In genomic region chr9:113882636-113883164, GRCh38 we compare ENCODE assay signal across 19 cellular contexts. TPM values are rescaled to one million over a fixed set of nuclear protein-coding genes. Genes with fewer than 3 reads are reported as not detected.
DNase-seq lines count a peak whose midpoint lies in the region; ATAC-seq and TF ChIP-seq lines count a peak whose summit lies in the region.
"Had no signal": no experiment of that assay in that cellular context is flagged by ENCODE, and none has a peak within 500 bp of the region (broad histone marks: within the 10 kb centered on the region; RNA-seq: fewer than 3 reads in every experiment).

No MANE protein-coding gene starts in this region.

- H3K9me3 Mint-ChIP-seq in activated CD8-positive, alpha-beta memory T cell treated with anti-CD3 and anti-CD28 coated beads, Interleukin-2, amount 10 ng/mL, durations not matched to agents 7 days and 5 days (ENCODE audit: low read depth): no peaks in the 10 kb centered on the region
- H3K9me3 Mint-ChIP-seq in glutamatergic neuron (ENCODE audit: unreplicated experiment): peaks cover 8% of the 10 kb centered on the region
- H3K9me3 Mint-ChIP-seq in neural crest cell: no peaks in the 10 kb centered on the region
- no peaks in the 10 kb centered on the region for H3K9me3 Mint-ChIP-seq in endodermal cell
- H3K9me3 Mint-ChIP-seq: CD4-positive, alpha-beta memory T cell had no signal

- no peak overlapping the region for H3K4me3 Mint-ChIP-seq in activated CD8-positive, alpha-beta memory T cell treated with anti-CD3 and anti-CD28 coated beads, Interleukin-2, amount 10 ng/mL, durations not matched to agents 7 days and 5 days
- H3K4me3 Mint-ChIP-seq in glutamatergic neuron (ENCODE audit: unreplicated experiment) (peak overlapping the region; percentile 53), neural crest cell (peak overlapping the region; percentile 36), endodermal cell (no peak overlapping the region)
- H3K4me3 Mint-ChIP-seq: CD4-positive, alpha-beta memory T cell had no signal

- CTCF ChIA-PET in activated CD8-positive, alpha-beta memory T cell treated with anti-CD3 and anti-CD28 coated beads, Interleukin-2, amount 10 ng/mL, durations not matched to agents 7 days and 5 days (lab: Charles Lee): no interaction called here
- CTCF ChIA-PET in A673 (lab: Charles Lee): no interaction called here

- H3K4me1 Mint-ChIP-seq in activated CD8-positive, alpha-beta memory T cell treated with anti-CD3 and anti-CD28 coated beads, Interleukin-2, amount 10 ng/mL, durations not matched to agents 7 days and 5 days: peaks cover 15% of the 10 kb centered on the region
- peaks cover 53% of the 10 kb centered on the region for H3K4me1 Mint-ChIP-seq in glutamatergic neuron (ENCODE audit: low read depth, unreplicated experiment)
- H3K4me1 Mint-ChIP-seq in neural crest cell: peaks cover 80% of the 10 kb centered on the region
- peaks cover 33% of the 10 kb centered on the region for H3K4me1 Mint-ChIP-seq in endodermal cell

- peaks cover 1% of the 10 kb centered on the region for H3K36me3 Mint-ChIP-seq in activated CD8-positive, alpha-beta memory T cell treated with anti-CD3 and anti-CD28 coated beads, Interleukin-2, amount 10 ng/mL, durations not matched to agents 7 days and 5 days
- no peaks in the 10 kb centered on the region for H3K36me3 Mint-ChIP-seq in glutamatergic neuron (ENCODE audit: unreplicated experiment)
- H3K36me3 Mint-ChIP-seq in neural crest cell (ENCODE audit: low read depth): peaks cover 4% of the 10 kb centered on the region
- peaks cover 5% of the 10 kb centered on the region for H3K36me3 Mint-ChIP-seq in endodermal cell (ENCODE audit: low read depth)
- H3K36me3 Mint-ChIP-seq: CD4-positive, alpha-beta memory T cell had no signal

- POLR2A ChIA-PET in A673 (lab: Charles Lee; ENCODE audit: low non-redundant PET): interaction anchor here (0.6 kb wide), 1 partner anchor 21 kb away, joined by 4 read pairs; no protein-coding TSS in a partner anchor

- H3K4me3 ChIP-seq in MG63 (no peak overlapping the region), endodermal cell (ENCODE audit: low read length) (no peak overlapping the region), A673 (ENCODE audit: low read depth, low read length, poor library complexity, severe bottlenecking) (no peak overlapping the region)
- H3K4me3 ChIP-seq: GM23248 had no signal

- ATAC-seq in activated CD8-positive, alpha-beta memory T cell treated with anti-CD3 and anti-CD28 coated beads, Interleukin-2, amount 10 ng/mL, durations not matched to agents 7 days and 5 days: no peak

- no peaks in the 10 kb centered on the region for H3K36me3 ChIP-seq in MG63
- no peaks in the 10 kb centered on the region for H3K36me3 ChIP-seq in endodermal cell (ENCODE audit: control insufficient read depth, insufficient read depth, low read length)
- H3K36me3 ChIP-seq in A673 (ENCODE audit: insufficient read depth, low read length, poor library complexity, severe bottlenecking): no peaks in the 10 kb centered on the region
- H3K36me3 ChIP-seq: BE2C had no signal

- DNase-seq in activated CD8-positive, alpha-beta memory T cell treated with anti-CD3 and anti-CD28 coated beads, Interleukin-2, amount 10 ng/mL, durations not matched to agents 7 days and 5 days: peak; percentile 7
- DNase-seq in activated CD8-positive, alpha-beta memory T cell treated with anti-CD3 and anti-CD28 coated beads, Interleukin-2, amount 50 U/mL, for 4 hours: no peak
- DNase-seq in MG63 (peak; percentile 15), glutamatergic neuron (no peak), neural crest cell (ENCODE audit: low read depth, low spot score) (no peak), NCI-H1436 treated with DMSO at 0.1 percent for 48 hours (lab: John Stamatoyannopoulos, UW) (no peak), endodermal cell (no peak), A673 (ENCODE audit: low spot score) (no peak)
- DNase-seq: BE2C; CD4-positive, alpha-beta memory T cell; COR-L47; DMS153; DMS79 treated with DMSO at 0.1 percent for 48 hours; EL; GM23248; H7; IMR-90 had no signal

- WGBS in endodermal cell (ENCODE audit: insufficient coverage in 1 of 2, insufficient read length in 1 of 2), 2 experiments: 89 to 95% methylated on average over 6 to 7 of the region's 7 CpGs

- H3K27me3 Mint-ChIP-seq in activated CD8-positive, alpha-beta memory T cell treated with anti-CD3 and anti-CD28 coated beads, Interleukin-2, amount 10 ng/mL, durations not matched to agents 7 days and 5 days: peaks cover 7% of the 10 kb centered on the region
- H3K27me3 Mint-ChIP-seq in glutamatergic neuron (ENCODE audit: unreplicated experiment): peaks cover 2% of the 10 kb centered on the region
- H3K27me3 Mint-ChIP-seq in neural crest cell (ENCODE audit: low read depth): no peaks in the 10 kb centered on the region
- H3K27me3 Mint-ChIP-seq in endodermal cell (ENCODE audit: insufficient read depth): no peaks in the 10 kb centered on the region

- intact Hi-C loops in A673 (cut with micrococcal nuclease; ENCODE audit: unreplicated experiment): no loop called here

- no peaks in the 10 kb centered on the region for H3K9me3 ChIP-seq in MG63
- no peaks in the 10 kb centered on the region for H3K9me3 ChIP-seq in endodermal cell (ENCODE audit: control insufficient read depth, low read length)
- H3K9me3 ChIP-seq in A673 (ENCODE audit: low read depth, low read length, poor library complexity, severe bottlenecking): no peaks in the 10 kb centered on the region
- H3K9me3 ChIP-seq: BE2C had no signal

- H3K27me3 ChIP-seq in MG63 (no peaks in the 10 kb centered on the region), endodermal cell (ENCODE audit: control insufficient read depth, insufficient read depth, low read length, poor library complexity, severe bottlenecking) (no peaks in the 10 kb centered on the region), A673 (replicated peaks; ENCODE audit: insufficient read depth, low read depth, low read length, poor library complexity) (no peaks in the 10 kb centered on the region)
- H3K27me3 ChIP-seq: BE2C had no signal

- TF ChIP-seq CTCF in glutamatergic neuron (IDR thresholded peaks at IDR 0.05; ENCODE audit: partially characterized antibody, unreplicated experiment): no peak
- no peak for TF ChIP-seq CTCF in neural crest cell (conservative IDR thresholded peaks at IDR 0.05)
- TF ChIP-seq CTCF in endodermal cell (conservative IDR thresholded peaks at IDR 0.05): no peak
- no peak for TF ChIP-seq CTCF in A673 (conservative IDR thresholded peaks at IDR 0.05; ENCODE audit: low read depth, low read length)

- no TSS peak for BruUV-seq in A673 (replicated peaks; lab: Mats Ljungman, UMichigan)

- no peak overlapping the region for H3K9ac ChIP-seq in endodermal cell (ENCODE audit: extremely low read depth, low read length, poor library complexity, severe bottlenecking)
- H3K9ac ChIP-seq: GM23248 had no signal

- H3K27ac ChIP-seq in endodermal cell (ENCODE audit: low read depth, low read length) (no peak overlapping the region), A673 (ENCODE audit: low read depth, low read length, poor library complexity, severe bottlenecking) (no peak overlapping the region)
- H3K27ac ChIP-seq: C4-2B, GM23248, HL-60 had no signal

- H3K4me1 ChIP-seq in endodermal cell (ENCODE audit: control insufficient read depth, insufficient read depth, low read length) (no peaks in the 10 kb centered on the region), A673 (ENCODE audit: insufficient read depth, low read length, poor library complexity, severe bottlenecking) (peaks cover 34% of the 10 kb centered on the region)

- no peak overlapping the region for H3K27ac Mint-ChIP-seq in activated CD8-positive, alpha-beta memory T cell treated with anti-CD3 and anti-CD28 coated beads, Interleukin-2, amount 10 ng/mL, durations not matched to agents 7 days and 5 days
- H3K27ac Mint-ChIP-seq in glutamatergic neuron (ENCODE audit: unreplicated experiment) (no peak overlapping the region), neural crest cell (ENCODE audit: unreplicated experiment) (no peak overlapping the region), endodermal cell (no peak overlapping the region)
- H3K27ac Mint-ChIP-seq: CD4-positive, alpha-beta memory T cell had no signal

RNA-seq across cellular contexts. Expression of gene ZNF618, which starts 6.6 kb away (rescaled TPM):
- under 1 TPM; 0.54 to 0.79 TPM for total RNA-seq in activated CD8-positive, alpha-beta memory T cell treated with anti-CD3 and anti-CD28 coated beads, Interleukin-2, amount 10 ng/mL, durations not matched to agents 7 days and 5 days
- total RNA-seq in MG63 (2014; rRNA removed; shearing (Covaris generic); ENCODE audit: low replicate concordance): 3.4 and 3.6 TPM in 2 replicates
- total RNA-seq in glutamatergic neuron (ENCODE audit: unreplicated experiment) (114 TPM), neural crest cell (60.8 and 64.2 TPM in 2 replicates), endodermal cell (10 to 100 TPM; 34.5 to 37.5 TPM), A673 (2021) (29.4 and 36.5 TPM in 2 replicates)
- 37.8 TPM for polyA plus RNA-seq in endodermal cell (2013, experiment 1 of 2)
- 36.2 TPM for polyA plus RNA-seq in endodermal cell (2013, experiment 2 of 2)

Comparison
In these comparisons a context has a peak if more than half of its experiments do, and no peak if none do; other contexts are left out.
1. DNase-seq: peak in activated CD8-positive, alpha-beta memory T cell treated with anti-CD3 and anti-CD28 coated beads, Interleukin-2, amount 10 ng/mL, durations not matched to agents 7 days and 5 days (single experiment) and MG63 (single experiment); none in activated CD8-positive, alpha-beta memory T cell treated with anti-CD3 and anti-CD28 coated beads, Interleukin-2, amount 50 U/mL, for 4 hours (single experiment), glutamatergic neuron (single experiment), neural crest cell (single experiment), NCI-H1436 treated with DMSO at 0.1 percent for 48 hours (single experiment), endodermal cell (single experiment) and A673 (single experiment).
2. H3K4me3 Mint-ChIP-seq: peak in glutamatergic neuron (single experiment) and neural crest cell (single experiment); none in activated CD8-positive, alpha-beta memory T cell treated with anti-CD3 and anti-CD28 coated beads, Interleukin-2, amount 10 ng/mL, durations not matched to agents 7 days and 5 days (single experiment) and endodermal cell (single experiment).